In genomic region chr3:56373386-56373785, GRCh38 we compare ENCODE assay signal across 28 cellular contexts.
"Had no signal": no experiment of that assay in that cellular context is flagged by ENCODE, and none has a peak within 500 bp of the region (broad histone marks: within the 10 kb centered on the region; RNA-seq: fewer than 3 reads in every experiment).

No MANE protein-coding gene starts in this region.

- H3K9me3 ChIP-seq: adrenal gland, ascending aorta, uterus had no signal

- FAIRE-seq: endothelial cell of umbilical vein, frontal cortex, TTC549 had no signal

- H3K4me3 ChIP-seq: adrenal gland, ascending aorta, hepatocyte, left lung, lung, neural progenitor cell, transverse colon, uterus had no signal

- H3K27me3 ChIP-seq: adrenal gland, ascending aorta, hepatocyte, left lung, neural progenitor cell, transverse colon, uterus had no signal

- H3K36me3 ChIP-seq: adrenal gland, ascending aorta, left lung, neural progenitor cell, transverse colon, uterus, WERI-Rb-1 had no signal

- ATAC-seq: activated T-helper 17 cell treated with anti-CD3 and anti-CD28 coated beads, Interleukin-2, amount 50 U/mL, for 72 hours; esophagus mucosa; left lung; naive thymus-derived CD8-positive, alpha-beta T cell; stimulated activated naive B cell treated with anti-CD40 and anti-IgM and Interleukin-4, amounts not matched to agents 10 μg/mL and 1 μg/mL and 100 μg/mL, for 72 hours had no signal

- H3K79me2 ChIP-seq: hepatocyte had no signal

- H3K27ac ChIP-seq: adrenal gland, ascending aorta, hepatocyte, left lung, neural progenitor cell, transverse colon, uterus, WERI-Rb-1 had no signal

- H3K4me2 ChIP-seq: hepatocyte, neural progenitor cell had no signal

- DNase-seq: activated CD4-positive, alpha-beta T cell treated with anti-CD3 and anti-CD28 coated beads for 1 hour; activated CD4-positive, alpha-beta T cell treated with anti-CD3 and anti-CD28 coated beads, Interleukin-2, amount 50 U/mL, for 1 hour; activated CD8-positive, alpha-beta memory T cell treated with anti-CD3 and anti-CD28 coated beads for 24 hours; activated CD8-positive, alpha-beta memory T cell treated with anti-CD3 and anti-CD28 coated beads, Interleukin-2, amount 50 U/mL, for 4 hours; activated T-cell treated with anti-CD3 and anti-CD28 coated beads, Interleukin-2, amount 50 U/mL, for 24 hours; adrenal gland; central memory CD4-positive, alpha-beta T cell; dermis blood vessel endothelial cell; effector CD8-positive, alpha-beta T cell; glutamatergic neuron; immature natural killer cell; left lung; naive thymus-derived CD8-positive, alpha-beta T cell; stimulated activated CD4-positive, alpha-beta T cell treated with anti-CD3 and anti-CD28 coated beads, Interleukin-2, amount 100 ng/mL, for 48 hours; stimulated activated CD8-positive, alpha-beta memory T cell treated with anti-CD3 and anti-CD28 coated beads, Interleukin-4, amount 100 ng/mL, for 48 hours; stimulated activated naive B cell treated with anti-CD40 and anti-IgM and Interleukin-4, amounts not matched to agents 10 μg/mL and 1 μg/mL and 100 μg/mL, for 72 hours; transverse colon; uterus; WERI-Rb-1 had no signal

- H3K4me1 ChIP-seq: adrenal gland, ascending aorta, left lung, transverse colon, uterus had no signal

- H2AFZ ChIP-seq: hepatocyte, neural progenitor cell had no signal

- H3K9ac ChIP-seq: neural progenitor cell had no signal
